In genomic region chr13:34672631-34673030, GRCh38 we compare ENCODE assay signal across 1 cellular context.
TF ChIP-seq lines count a peak whose summit lies in the region.

No MANE protein-coding gene starts in this region.

TF ChIP-seq in SK-N-SH, 30 proteins besides CTCF, POLR2A, EP300 and RAD21 (continued from another document):
- no peak for TF ChIP-seq RCOR1 (IDR thresholded peaks at IDR 0.05; ENCODE audit: low read length)
- TF ChIP-seq REST (IDR thresholded peaks at IDR 0.05; ENCODE audit: low read depth, low read length), result no peak
- TF ChIP-seq YY1 (IDR thresholded peaks at IDR 0.05; ENCODE audit: low read depth), result no peak
- no peak for TF ChIP-seq JUND (IDR thresholded peaks at IDR 0.05)
- TF ChIP-seq GABPA (IDR thresholded peaks at IDR 0.05; ENCODE audit: low read depth), result no peak
- no peak for TF ChIP-seq MXI1 (IDR thresholded peaks at IDR 0.05; ENCODE audit: low read depth, low read length)
- no peak for TF ChIP-seq ZBTB33 (IDR thresholded peaks at IDR 0.05; ENCODE audit: borderline replicate concordance, low read depth)
- no peak for TF ChIP-seq GATA2 (CRISPR knock-in tag; IDR thresholded peaks at IDR 0.05)
- no peak for TF ChIP-seq RFX5 (IDR thresholded peaks at IDR 0.05; ENCODE audit: low read length)
- no peak for TF ChIP-seq NRF1 (IDR thresholded peaks at IDR 0.05; ENCODE audit: low read depth, low read length)
- TF ChIP-seq MAX (IDR thresholded peaks at IDR 0.05; ENCODE audit: low read depth), result no peak
- no peak for TF ChIP-seq CHD2 (IDR thresholded peaks at IDR 0.05; ENCODE audit: low read length, partially characterized antibody)
- TF ChIP-seq ELF1 (IDR thresholded peaks at IDR 0.05), result no peak
- no peak for TF ChIP-seq FOXJ3 (CRISPR knock-in tag; IDR thresholded peaks at IDR 0.05)
- TF ChIP-seq USF1 (IDR thresholded peaks at IDR 0.05; ENCODE audit: borderline replicate concordance, low read depth), result no peak
- no peak for TF ChIP-seq TCF12 (IDR thresholded peaks at IDR 0.05)
- no peak for TF ChIP-seq RXRA (IDR thresholded peaks at IDR 0.05; ENCODE audit: borderline replicate concordance, low read depth)
